ENCODE assay signal across 1 cellular context in genomic region chr9:64773491-64773931, GRCh38.
TF ChIP-seq lines count a peak whose summit lies in the region.

No MANE protein-coding gene starts in this region.

TF ChIP-seq in A549, 52 proteins besides CTCF, POLR2A, EP300 and RAD21 (continued from another document):
- TF ChIP-seq REST (IDR thresholded peaks at IDR 0.05) (no peak), MAFK (IDR thresholded peaks at IDR 0.05; ENCODE audit: partially characterized antibody) (no peak), ZNF302 (CRISPR knock-in tag; IDR thresholded peaks at IDR 0.05) (no peak), KDM1A (IDR thresholded peaks at IDR 0.05; ENCODE audit: low read depth) (no peak), NFE2L2 (conservative IDR thresholded peaks at IDR 0.05; ENCODE audit: low read length) (no peak), JUNB (IDR thresholded peaks at IDR 0.05) (no peak), TFCP2L1 (CRISPR knock-in tag; IDR thresholded peaks at IDR 0.05) (no peak), CBX8 (IDR thresholded peaks at IDR 0.05) (no peak), FOXS1 (CRISPR knock-in tag; IDR thresholded peaks at IDR 0.05) (no peak), USF2 (IDR thresholded peaks at IDR 0.05) (no peak), CBX2 (IDR thresholded peaks at IDR 0.05; ENCODE audit: borderline replicate concordance, low read depth) (no peak), HES2 (IDR thresholded peaks at IDR 0.05) (no peak), HOXB13 (CRISPR knock-in tag; IDR thresholded peaks at IDR 0.05; ENCODE audit: low read depth) (no peak)
